In genomic region chr19:40442328-40443130, GRCh38 we compare ENCODE assay signal across 8 cellular contexts. TPM values are rescaled to one million over a fixed set of nuclear protein-coding genes. Genes with fewer than 3 reads are reported as not detected.
DNase-seq lines count a peak whose midpoint lies in the region; ATAC-seq and TF ChIP-seq lines count a peak whose summit lies in the region.

No MANE protein-coding gene starts in this region.

- no peak for ATAC-seq in HG02798 (IDR thresholded peaks at IDR 0.05; ENCODE audit: poor library complexity, unreplicated experiment)
- no peak for ATAC-seq in HG02840 (IDR thresholded peaks at IDR 0.05; ENCODE audit: low FRiP score, unreplicated experiment)

- H3K27ac Mint-ChIP-seq in CD14-positive monocyte (peak overlapping the region; percentile 92 to 100 (median 97)), nephron progenitor cell (peak overlapping the region; percentile 99)

- H3K36me3 Mint-ChIP-seq in CD14-positive monocyte, result peaks cover 34 to 47% of the 10 kb centered on the region in 2 donors
- H3K36me3 Mint-ChIP-seq in nephron progenitor cell (ENCODE audit: low read depth), result peaks cover 19% of the 10 kb centered on the region

- peaks cover 40% of the 10 kb centered on the region for H3K36me3 ChIP-seq in MG63

- H3K27me3 ChIP-seq in MG63 (no peaks in the 10 kb centered on the region), dorsolateral prefrontal cortex (no peaks in the 10 kb centered on the region)

- intact Hi-C loops in CD14-positive monocyte (cut with micrococcal nuclease), result loop anchor here in 1 of 2 donors (1.0 to 5.0 kb wide), 3 partner anchors 16 to 155 kb away; partner anchors contain the start of gene AKT2
- intact Hi-C loops in dorsolateral prefrontal cortex (cut with DNase I), result loop anchor here (1.0 to 10.0 kb wide), 4 partner anchors 17 to 1512 kb away; partner anchors contain the start of genes AKT2 (in 1 of the 2), RABAC1 (in 1 of the 2) and SERTAD1 (in 1 of the 2)

- TF ChIP-seq CTCF in CD14-positive monocyte (IDR thresholded peaks at IDR 0.05), result no peak
- TF ChIP-seq CTCF in dorsolateral prefrontal cortex (IDR thresholded peaks at IDR 0.05 in 54 of 56, conservative IDR thresholded peaks at IDR 0.05 in 2 of 56; ENCODE audit: low read depth in 1 of 56, partially characterized antibody in 56 of 56), result peak in 1 of 56 donors; percentile 12
- no peak for TF ChIP-seq CTCF in nephron progenitor cell (IDR thresholded peaks at IDR 0.05)

- H3K4me3 ChIP-seq in MG63 (peak overlapping the region; percentile 100), dorsolateral prefrontal cortex (peak overlapping the region; percentile 50 to 94 (median 83))

- H3K9me3 ChIP-seq in MG63, result no peaks in the 10 kb centered on the region; the same call in 1 of the 2 replicates

- peaks cover 27% of the 10 kb centered on the region for H3K4me1 Mint-ChIP-seq in CD14-positive monocyte
- peaks cover 58% of the 10 kb centered on the region for H3K4me1 Mint-ChIP-seq in nephron progenitor cell

- H3K4me3 Mint-ChIP-seq in CD14-positive monocyte, result peak overlapping the region; percentile 100
- peak overlapping the region; percentile 99 for H3K4me3 Mint-ChIP-seq in nephron progenitor cell

- H3K27ac ChIP-seq in dorsolateral prefrontal cortex, result peak overlapping the region in 57 of 59 donors; percentile 82 to 99 (median 97)

- DNase-seq in CD14-positive monocyte (ENCODE audit: low spot score) (no peak), MG63 (no peak), dorsolateral prefrontal cortex (no peak), nephron progenitor cell (no peak), AG08396 (ENCODE audit: low spot score) (no peak), NCI-H2196 treated with DMSO at 0.1 percent for 48 hours (lab: John Stamatoyannopoulos, UW; ENCODE audit: unreplicated experiment) (no peak)

- peaks cover 0 to 3% (median 2%) of the 10 kb centered on the region in 7 donors for H3K9me3 Mint-ChIP-seq in CD14-positive monocyte
- no peaks in the 10 kb centered on the region for H3K9me3 Mint-ChIP-seq in nephron progenitor cell

- H3K27me3 Mint-ChIP-seq in CD14-positive monocyte (ENCODE audit: low read depth in 3 of 3) (peaks cover 0 to 1% (median 1%) of the 10 kb centered on the region in 3 donors), nephron progenitor cell (ENCODE audit: low read depth, poor library complexity) (peaks cover 4% of the 10 kb centered on the region)

RNA-seq across cellular contexts. Expression of gene SERTAD3, which starts 1.6 kb away (rescaled TPM):
- polyA plus RNA-seq in CD14-positive monocyte, result 10 to 100 TPM; 30.4 to 49.4 TPM
- 15.9 and 38.3 TPM in 2 replicates for total RNA-seq in MG63 (2014; rRNA removed; shearing (Covaris generic); ENCODE audit: low replicate concordance)
- 10 to 100 TPM in 59 of 120 experiments, 1 to 10 TPM in 61; 3.5 to 29.8 (median 9.8) TPM for total RNA-seq in dorsolateral prefrontal cortex

RNA-seq across cellular contexts. Expression of gene SERTAD1, which starts 16.7 kb away (rescaled TPM):
- 10 to 100 TPM; 21.0 to 21.6 TPM for polyA plus RNA-seq in CD14-positive monocyte
- 19.1 and 35.3 TPM in 2 replicates for total RNA-seq in MG63 (2014; rRNA removed; shearing (Covaris generic); ENCODE audit: low replicate concordance)
- total RNA-seq in dorsolateral prefrontal cortex, result 10 to 100 TPM in 13 of 120 experiments, 1 to 10 TPM in 107; 2.3 to 23.0 (median 5.5) TPM

RNA-seq across cellular contexts. Expression of gene BLVRB, which starts 23.0 kb away (rescaled TPM):
- 100 to 1,000 TPM; 601 to 625 TPM for polyA plus RNA-seq in CD14-positive monocyte
- 140 and 179 TPM in 2 replicates for total RNA-seq in MG63 (2014; rRNA removed; shearing (Covaris generic); ENCODE audit: low replicate concordance)
- total RNA-seq in dorsolateral prefrontal cortex, result 10 to 100 TPM; 22.5 to 59.4 (median 36.1) TPM

RNA-seq across cellular contexts. Expression of gene SPTBN4, which starts 24.3 kb away (rescaled TPM):
- not detected for polyA plus RNA-seq in CD14-positive monocyte
- 0.16 and 3.0 TPM in 2 replicates for total RNA-seq in MG63 (2014; rRNA removed; shearing (Covaris generic); ENCODE audit: low replicate concordance)
- total RNA-seq in dorsolateral prefrontal cortex, result 100 to 1,000 TPM in 111 of 120 experiments, 10 to 100 TPM in 9; 43.7 to 217 (median 146) TPM

RNA-seq across cellular contexts. Expression of gene PRX, which starts 29.4 kb away (rescaled TPM):
- under 1 TPM in 1 of 2 donors, not detected in 1; 0.13 TPM for polyA plus RNA-seq in CD14-positive monocyte
- total RNA-seq in MG63 (2014; rRNA removed; shearing (Covaris generic); ENCODE audit: low replicate concordance), result 5.6 and 6.3 TPM in 2 replicates
- total RNA-seq in dorsolateral prefrontal cortex, result 10 to 100 TPM in 4 of 120 experiments, 1 to 10 TPM in 116; 1.7 to 19.0 (median 5.1) TPM
